8 cellular contexts compared by ENCODE assay signal in genomic region chr10:70404036-70404905, GRCh38. TPM values are rescaled to one million over a fixed set of nuclear protein-coding genes. Genes with fewer than 3 reads are reported as not detected.
DNase-seq lines count a peak whose midpoint lies in the region; ATAC-seq and TF ChIP-seq lines count a peak whose summit lies in the region.

EIF4EBP2 (plus strand) TSS chr10:70404145; CDS start chr10:70404402, 257 bp downstream.

- ATAC-seq in GM19324 (IDR thresholded peaks at IDR 0.05; ENCODE audit: low FRiP score, unreplicated experiment) = peak; percentile 85
- ATAC-seq in HG03469 (IDR thresholded peaks at IDR 0.05; ENCODE audit: unreplicated experiment) = peak; percentile 51
- ATAC-seq in left colon = peak; percentile 86

- H3K27ac Mint-ChIP-seq in activated CD4-positive, alpha-beta T cell treated with anti-CD3 and anti-CD28 coated beads, Interleukin-2, amount 10 ng/mL, durations not matched to agents 7 days and 5 days = peak within 1 kb of the TSS; percentile 96

- POLR2A ChIA-PET in BJ (lab: Charles Lee) = interaction anchor here (0.7 kb wide), 1 partner anchor 1847 kb away, joined by 6 read pairs; no protein-coding TSS in a partner anchor
- POLR2A ChIA-PET in activated CD4-positive, alpha-beta T cell treated with anti-CD3 and anti-CD28 coated beads, Interleukin-2, amount 10 ng/mL, durations not matched to agents 7 days and 5 days (lab: Charles Lee) = no interaction called here

- peaks cover 39% of the 10 kb centered on the region for H3K4me1 Mint-ChIP-seq in activated CD4-positive, alpha-beta T cell treated with anti-CD3 and anti-CD28 coated beads, Interleukin-2, amount 10 ng/mL, durations not matched to agents 7 days and 5 days

- H3K4me3 ChIP-seq in BJ (ENCODE audit: low read depth, low read length) (peak within 1 kb of the TSS; percentile 94), coronary artery (peak within 1 kb of the TSS; percentile 83)

- intact Hi-C loops in left colon (cut with DNase I, micrococcal nuclease) = no loop called here

- no peaks in the 10 kb centered on the region for H3K27me3 Mint-ChIP-seq in activated CD4-positive, alpha-beta T cell treated with anti-CD3 and anti-CD28 coated beads, Interleukin-2, amount 10 ng/mL, durations not matched to agents 7 days and 5 days

- H3K4me3 Mint-ChIP-seq in activated CD4-positive, alpha-beta T cell treated with anti-CD3 and anti-CD28 coated beads, Interleukin-2, amount 10 ng/mL, durations not matched to agents 7 days and 5 days = peak within 1 kb of the TSS; percentile 98

- peak within 1 kb of the TSS; percentile 96 to 97 for H3K27ac ChIP-seq in coronary artery

- H3K27me3 ChIP-seq in BJ (ENCODE audit: control insufficient read depth, insufficient read depth, low read length) = no peaks in the 10 kb centered on the region

- peaks cover 23% of the 10 kb centered on the region for H3K36me3 Mint-ChIP-seq in activated CD4-positive, alpha-beta T cell treated with anti-CD3 and anti-CD28 coated beads, Interleukin-2, amount 10 ng/mL, durations not matched to agents 7 days and 5 days (ENCODE audit: low read depth)

- TF ChIP-seq CTCF in BJ (IDR thresholded peaks at IDR 0.05; ENCODE audit: insufficient read depth, low read depth, low read length) = no peak
- TF ChIP-seq CTCF in coronary artery (IDR thresholded peaks at IDR 0.05) = no peak

- peak; percentile 83 for DNase-seq in BJ (ENCODE audit: low read depth)
- DNase-seq in NCI-H526 treated with DMSO at 0.1 percent for 48 hours (lab: John Stamatoyannopoulos, UW) = peak; percentile 82
- peak; percentile 97 for DNase-seq in activated CD4-positive, alpha-beta T cell treated with anti-CD3 and anti-CD28 coated beads, Interleukin-2, amount 10 ng/mL, durations not matched to agents 7 days and 5 days
- DNase-seq in coronary artery (ENCODE audit: low spot score) = peak; percentile 99
- DNase-seq in left colon = peak; percentile 96 to 99
- peak; percentile 98 for DNase-seq in stimulated activated CD4-positive, alpha-beta T cell treated with anti-CD3 and anti-CD28 coated beads, Interleukin-1b, Interleukin-23, amount 100 ng/mL, for 48 hours

- H3K36me3 ChIP-seq in BJ (ENCODE audit: control insufficient read depth, insufficient read depth, low read length) = no peaks in the 10 kb centered on the region

- CTCF ChIA-PET in BJ (lab: Yijun Ruan, JAX) = interaction anchor here (1.2 to 2.1 kb wide), 5 partner anchors 25 to 288 kb away, joined by 4 to 8 read pairs (median 5); no protein-coding TSS in a partner anchor
- CTCF ChIA-PET in activated CD4-positive, alpha-beta T cell treated with anti-CD3 and anti-CD28 coated beads, Interleukin-2, amount 10 ng/mL, durations not matched to agents 7 days and 5 days (lab: Charles Lee) = interaction anchor here (0.6 to 4.9 kb wide), 9 partner anchors 11 to 258 kb away, joined by 3 to 20 read pairs (median 4); partner anchors contain the start of gene TYSND1

- no peaks in the 10 kb centered on the region for H3K9me3 Mint-ChIP-seq in activated CD4-positive, alpha-beta T cell treated with anti-CD3 and anti-CD28 coated beads, Interleukin-2, amount 10 ng/mL, durations not matched to agents 7 days and 5 days

RNA-seq across cellular contexts. Expression of gene EIF4EBP2, which starts in this region (rescaled TPM):
- 13.4 and 21.9 TPM in 2 replicates for polyA plus RNA-seq in BJ (2011; rRNA removed)
- polyA minus RNA-seq in BJ (2011; rRNA and poly(A)+ RNA removed) = 23.6 and 30.7 TPM in 2 replicates
- 10 to 100 TPM; 56.1 to 68.7 TPM for total RNA-seq in activated CD4-positive, alpha-beta T cell treated with anti-CD3 and anti-CD28 coated beads, Interleukin-2, amount 10 ng/mL, durations not matched to agents 7 days and 5 days
- 100 to 1,000 TPM in 1 of 2 donors, 10 to 100 TPM in 1; 72.2 to 112 TPM for total RNA-seq in left colon

Comparison
In these comparisons a context has a peak if more than half of its experiments do, and no peak if none do; other contexts are left out.
1. Peak in every context shown above with its lines: DNase-seq, ATAC-seq, H3K4me3 ChIP-seq and H3K27ac ChIP-seq.